1 cellular context compared by ENCODE assay signal in the genomic region with DNA sequence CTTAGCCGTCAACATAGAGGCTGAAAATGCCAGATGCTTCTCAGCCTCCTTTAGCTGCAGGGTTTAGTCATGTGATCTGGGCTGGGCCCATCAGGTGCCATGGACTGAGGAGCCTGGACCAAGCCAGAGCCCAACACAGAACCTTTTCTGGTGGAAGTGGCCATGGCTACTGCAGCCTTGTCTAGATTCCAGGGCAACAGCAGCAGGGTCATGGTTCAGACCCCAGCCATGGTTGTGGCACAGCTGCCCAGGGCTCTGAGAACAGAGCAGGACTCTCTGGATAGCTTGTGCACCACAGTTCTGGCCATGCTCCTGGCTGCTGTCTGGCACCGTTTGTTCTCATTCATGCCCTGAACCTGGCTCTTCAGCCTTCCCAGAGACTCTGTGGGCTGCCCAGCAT.
TF ChIP-seq lines count a peak whose summit lies in the region.

No MANE protein-coding gene starts in this region.

TF ChIP-seq in GM23338, 12 proteins besides CTCF, POLR2A, EP300 and RAD21 (continued from another document):
- TF ChIP-seq, protein P1, sequence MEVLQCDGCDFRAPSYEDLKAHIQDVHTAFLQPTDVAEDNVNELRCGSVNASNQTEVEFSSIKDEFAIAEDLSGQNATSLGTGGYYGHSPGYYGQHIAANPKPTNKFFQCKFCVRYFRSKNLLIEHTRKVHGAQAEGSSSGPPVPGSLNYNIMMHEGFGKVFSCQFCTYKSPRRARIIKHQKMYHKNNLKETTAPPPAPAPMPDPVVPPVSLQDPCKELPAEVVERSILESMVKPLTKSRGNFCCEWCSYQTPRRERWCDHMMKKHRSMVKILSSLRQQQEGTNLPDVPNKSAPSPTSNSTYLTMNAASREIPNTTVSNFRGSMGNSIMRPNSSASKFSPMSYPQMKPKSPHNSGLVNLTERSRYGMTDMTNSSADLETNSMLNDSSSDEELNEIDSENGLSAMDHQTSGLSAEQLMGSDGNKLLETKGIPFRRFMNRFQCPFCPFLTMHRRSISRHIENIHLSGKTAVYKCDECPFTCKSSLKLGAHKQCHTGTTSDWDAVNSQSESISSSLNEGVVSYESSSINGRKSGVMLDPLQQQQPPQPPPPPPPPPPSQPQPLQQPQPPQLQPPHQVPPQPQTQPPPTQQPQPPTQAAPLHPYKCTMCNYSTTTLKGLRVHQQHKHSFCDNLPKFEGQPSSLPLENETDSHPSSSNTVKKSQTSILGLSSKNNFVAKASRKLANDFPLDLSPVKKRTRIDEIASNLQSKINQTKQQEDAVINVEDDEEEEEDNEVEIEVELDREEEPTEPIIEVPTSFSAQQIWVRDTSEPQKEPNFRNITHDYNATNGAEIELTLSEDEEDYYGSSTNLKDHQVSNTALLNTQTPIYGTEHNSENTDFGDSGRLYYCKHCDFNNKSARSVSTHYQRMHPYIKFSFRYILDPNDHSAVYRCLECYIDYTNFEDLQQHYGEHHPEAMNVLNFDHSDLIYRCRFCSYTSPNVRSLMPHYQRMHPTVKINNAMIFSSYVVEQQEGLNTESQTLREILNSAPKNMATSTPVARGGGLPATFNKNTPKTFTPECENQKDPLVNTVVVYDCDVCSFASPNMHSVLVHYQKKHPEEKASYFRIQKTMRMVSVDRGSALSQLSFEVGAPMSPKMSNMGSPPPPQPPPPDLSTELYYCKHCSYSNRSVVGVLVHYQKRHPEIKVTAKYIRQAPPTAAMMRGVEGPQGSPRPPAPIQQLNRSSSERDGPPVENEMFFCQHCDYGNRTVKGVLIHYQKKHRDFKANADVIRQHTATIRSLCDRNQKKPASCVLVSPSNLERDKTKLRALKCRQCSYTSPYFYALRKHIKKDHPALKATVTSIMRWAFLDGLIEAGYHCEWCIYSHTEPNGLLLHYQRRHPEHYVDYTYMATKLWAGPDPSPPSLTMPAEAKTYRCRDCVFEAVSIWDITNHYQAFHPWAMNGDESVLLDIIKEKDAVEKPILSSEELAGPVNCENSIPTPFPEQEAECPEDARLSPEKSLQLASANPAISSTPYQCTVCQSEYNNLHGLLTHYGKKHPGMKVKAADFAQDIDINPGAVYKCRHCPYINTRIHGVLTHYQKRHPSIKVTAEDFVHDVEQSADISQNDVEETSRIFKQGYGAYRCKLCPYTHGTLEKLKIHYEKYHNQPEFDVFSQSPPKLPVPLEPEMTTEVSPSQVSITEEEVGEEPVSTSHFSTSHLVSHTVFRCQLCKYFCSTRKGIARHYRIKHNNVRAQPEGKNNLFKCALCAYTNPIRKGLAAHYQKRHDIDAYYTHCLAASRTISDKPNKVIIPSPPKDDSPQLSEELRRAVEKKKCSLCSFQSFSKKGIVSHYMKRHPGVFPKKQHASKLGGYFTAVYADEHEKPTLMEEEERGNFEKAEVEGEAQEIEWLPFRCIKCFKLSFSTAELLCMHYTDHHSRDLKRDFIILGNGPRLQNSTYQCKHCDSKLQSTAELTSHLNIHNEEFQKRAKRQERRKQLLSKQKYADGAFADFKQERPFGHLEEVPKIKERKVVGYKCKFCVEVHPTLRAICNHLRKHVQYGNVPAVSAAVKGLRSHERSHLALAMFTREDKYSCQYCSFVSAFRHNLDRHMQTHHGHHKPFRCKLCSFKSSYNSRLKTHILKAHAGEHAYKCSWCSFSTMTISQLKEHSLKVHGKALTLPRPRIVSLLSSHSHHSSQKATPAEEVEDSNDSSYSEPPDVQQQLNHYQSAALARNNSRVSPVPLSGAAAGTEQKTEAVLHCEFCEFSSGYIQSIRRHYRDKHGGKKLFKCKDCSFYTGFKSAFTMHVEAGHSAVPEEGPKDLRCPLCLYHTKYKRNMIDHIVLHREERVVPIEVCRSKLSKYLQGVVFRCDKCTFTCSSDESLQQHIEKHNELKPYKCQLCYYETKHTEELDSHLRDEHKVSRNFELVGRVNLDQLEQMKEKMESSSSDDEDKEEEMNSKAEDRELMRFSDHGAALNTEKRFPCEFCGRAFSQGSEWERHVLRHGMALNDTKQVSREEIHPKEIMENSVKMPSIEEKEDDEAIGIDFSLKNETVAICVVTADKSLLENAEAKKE (CRISPR knock-in tag; IDR thresholded peaks at IDR 0.05): no peak
- TF ChIP-seq STAT1 (IDR thresholded peaks at IDR 0.05; ENCODE audit: unreplicated experiment) (no peak), REST (IDR thresholded peaks at IDR 0.05; ENCODE audit: unreplicated experiment) (no peak), ETS1 (IDR thresholded peaks at IDR 0.05) (no peak), ZNF331 (CRISPR knock-in tag; IDR thresholded peaks at IDR 0.05; ENCODE audit: low read depth) (no peak), ZNF114 (CRISPR knock-in tag; IDR thresholded peaks at IDR 0.05) (no peak)
TF ChIP-seq in GM23338: peak in this region for 0.
